In the genomic region with DNA sequence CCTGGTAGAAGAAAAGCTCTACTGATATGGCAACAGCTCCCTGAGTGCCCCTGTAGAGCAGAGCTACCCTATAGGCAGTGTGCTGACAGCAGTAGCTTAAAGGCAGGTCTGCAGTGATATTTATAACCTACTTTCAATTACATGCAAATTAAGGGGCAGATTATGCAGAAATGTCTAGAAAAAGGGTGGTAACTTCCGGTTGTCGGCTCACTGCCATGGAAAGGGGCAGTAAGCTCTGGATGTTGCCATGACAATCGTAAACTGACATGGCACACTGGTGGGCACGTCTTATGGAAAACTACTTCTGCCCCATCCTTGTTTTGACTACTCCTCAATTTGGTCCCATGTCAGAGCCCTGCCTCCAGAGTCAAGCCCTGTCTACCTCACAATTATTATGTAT, we compare ENCODE assay signal across 1 cellular context.
TF ChIP-seq lines count a peak whose summit lies in the region.

No MANE protein-coding gene starts in this region.

TF ChIP-seq in HepG2, 621 proteins besides CTCF, POLR2A, EP300 and RAD21:
- no peak for TF ChIP-seq GATAD1 (CRISPR knock-in tag; IDR thresholded peaks at IDR 0.05)
- TF ChIP-seq TBP (CRISPR knock-in tag; IDR thresholded peaks at IDR 0.05) = no peak
- TF ChIP-seq JDP2 (CRISPR knock-in tag; IDR thresholded peaks at IDR 0.05; ENCODE audit: borderline replicate concordance) = no peak
- no peak for TF ChIP-seq FOSL1 (CRISPR knock-in tag; IDR thresholded peaks at IDR 0.05; ENCODE audit: borderline replicate concordance)
- TF ChIP-seq HNRNPH1 (optimal IDR thresholded peaks at IDR 0.05; ENCODE audit: low read depth, low read length) = no peak
